ENCODE assay signal across 24 cellular contexts in the genomic region with DNA sequence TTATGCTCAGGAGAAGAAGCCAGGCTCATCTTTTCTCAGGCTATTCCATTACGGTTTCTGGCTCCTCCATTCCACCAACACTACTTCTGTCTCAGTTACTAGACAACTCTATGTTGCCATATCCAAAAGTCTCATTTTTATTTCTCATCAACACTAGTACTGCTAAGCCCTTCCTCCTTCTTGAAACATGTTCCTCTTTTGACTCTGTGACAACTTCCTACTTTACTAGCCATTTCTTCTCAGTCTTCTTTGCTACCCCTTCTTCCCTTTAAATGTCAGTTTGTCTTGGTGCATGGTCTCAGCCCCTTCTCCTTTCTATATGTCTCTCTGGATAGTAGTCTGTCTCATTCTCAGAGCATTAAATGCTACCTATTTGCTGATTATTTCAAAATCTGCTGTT. TPM values are rescaled to one million over a fixed set of nuclear protein-coding genes. Genes with fewer than 3 reads are reported as not detected.
A peak's percentile ranks its signal among the peaks of the same experiment; 100 is the strongest.
DNase-seq lines count a peak whose midpoint lies in the region; ATAC-seq and TF ChIP-seq lines count a peak whose summit lies in the region.
"Had no signal": no experiment of that assay in that cellular context is flagged by ENCODE, and none has a peak within 500 bp of the region (broad histone marks: within the 10 kb centered on the region; RNA-seq: fewer than 3 reads in every experiment).

No MANE protein-coding gene starts in this region.

- no peaks in the 10 kb centered on the region for H4K20me1 ChIP-seq in OCI-LY3 (ENCODE audit: insufficient read depth, low read length)

- H3K79me2 ChIP-seq in OCI-LY3 (ENCODE audit: low read length), result no peaks in the 10 kb centered on the region

- POLR2A ChIA-PET in CD4-positive, alpha-beta memory T cell (lab: Charles Lee; ENCODE audit: partially characterized antibody), result no interaction called here

- peaks cover 0 to 1% (median 0%) of the 10 kb centered on the region in 8 donors for H3K9me3 Mint-ChIP-seq in CD4-positive, alpha-beta memory T cell
- H3K9me3 Mint-ChIP-seq: activated naive CD4-positive, alpha-beta T cell treated with anti-CD3 and anti-CD28 coated beads, Interleukin-2, amount 50 U/mL, for 72 hours; activated T-helper 1 cell treated with anti-CD3 and anti-CD28 coated beads, Interleukin-12 subunit alpha, Interleukin-12 subunit beta, Interleukin-2, Interleukin-4 antibody, amounts not matched to agents 30 ng/mL and 10 ng/mL and 1 ng/mL, durations not matched to agents 14 hours and 24 hours and 36 hours; stimulated activated naive CD8-positive, alpha-beta T cell treated with anti-CD3 and anti-CD28 coated beads, Interleukin-15, amount 100 ng/mL, for 72 hours had no signal

- no peak overlapping the region for H3K4me2 ChIP-seq in OCI-LY3 (ENCODE audit: low read length)
- H3K4me2 ChIP-seq: smooth muscle cell had no signal

- H3K4me1 Mint-ChIP-seq in CD4-positive, alpha-beta memory T cell, result no peaks in the 10 kb centered on the region
- H3K4me1 Mint-ChIP-seq: stimulated activated naive CD8-positive, alpha-beta T cell treated with anti-CD3 and anti-CD28 coated beads, Interleukin-15, amount 100 ng/mL, for 72 hours had no signal

- no peak overlapping the region for H3K9ac ChIP-seq in OCI-LY3 (ENCODE audit: low read length)

- H3K27ac Mint-ChIP-seq in CD4-positive, alpha-beta memory T cell, result no peak overlapping the region
- H3K27ac Mint-ChIP-seq: activated naive CD4-positive, alpha-beta T cell treated with anti-CD3 and anti-CD28 coated beads, Interleukin-2, amount 50 U/mL, for 72 hours; activated T-helper 1 cell treated with anti-CD3 and anti-CD28 coated beads, Interleukin-12 subunit alpha, Interleukin-12 subunit beta, Interleukin-2, Interleukin-4 antibody, amounts not matched to agents 30 ng/mL and 10 ng/mL and 1 ng/mL, durations not matched to agents 14 hours and 24 hours and 36 hours; stimulated activated naive CD8-positive, alpha-beta T cell treated with anti-CD3 and anti-CD28 coated beads, Interleukin-15, amount 100 ng/mL, for 72 hours had no signal

- H3K27ac ChIP-seq in OCI-LY3 (ENCODE audit: low read length), result no peak overlapping the region
- no peak overlapping the region for H3K27ac ChIP-seq in CD4-positive, alpha-beta memory T cell (ENCODE audit: low read depth, low read length)
- H3K27ac ChIP-seq: foreskin keratinocyte, Peyer's patch, psoas muscle, tibial nerve had no signal

- CTCF ChIA-PET in CD4-positive, alpha-beta memory T cell (lab: Charles Lee; ENCODE audit: partially characterized antibody), result no interaction called here

- H3K36me3 ChIP-seq in OCI-LY3 (replicated peaks; ENCODE audit: low read depth, low read length), result no peaks in the 10 kb centered on the region
- H3K36me3 ChIP-seq in CD4-positive, alpha-beta memory T cell (ENCODE audit: insufficient read depth, low read length), result no peaks in the 10 kb centered on the region
- H3K36me3 ChIP-seq: HAP-1, Peyer's patch, tibial nerve had no signal

- no peaks in the 10 kb centered on the region for H3K36me3 Mint-ChIP-seq in CD4-positive, alpha-beta memory T cell
- H3K36me3 Mint-ChIP-seq: activated naive CD4-positive, alpha-beta T cell treated with anti-CD3 and anti-CD28 coated beads, Interleukin-2, amount 50 U/mL, for 72 hours had no signal

- peak overlapping the region; percentile 65; the same call in 1 of the 2 replicates for H2AFZ ChIP-seq in OCI-LY3 (ENCODE audit: low read depth, low read length)

- no peak for TF ChIP-seq CTCF in OCI-LY3 (IDR thresholded peaks at IDR 0.05; ENCODE audit: low read depth, low read length)

- ATAC-seq in sciatic nerve (peak; percentile 73), HG02970 (IDR thresholded peaks at IDR 0.05; ENCODE audit: low FRiP score, unreplicated experiment) (no peak)
- ATAC-seq: activated naive CD4-positive, alpha-beta T cell treated with anti-CD3 and anti-CD28 coated beads, Interleukin-2, amount 50 U/mL, for 72 hours; foreskin keratinocyte; psoas muscle; stimulated activated naive CD8-positive, alpha-beta T cell treated with anti-CD3 and anti-CD28 coated beads, Interleukin-15, amount 100 ng/mL, for 72 hours had no signal

- intact Hi-C loops in sciatic nerve (cut with DNase I), result no loop called here
- intact Hi-C loops in CD4-positive, alpha-beta memory T cell (cut with micrococcal nuclease), result no loop called here

- DNase-seq in Kasumi-1 (lab: John Stamatoyannopoulos, UW) (peak; percentile 95 to 96), globus pallidus (ENCODE audit: low spot score) (peak; percentile 26), sciatic nerve (ENCODE audit: low spot score) (no peak), GM03348 (ENCODE audit: low spot score) (no peak)
- DNase-seq in CD4-positive, alpha-beta memory T cell, result no peak
- DNase-seq: activated CD4-positive, alpha-beta T cell treated with anti-CD3 and anti-CD28 coated beads for 4 hours; COR-L47; erythroblast; foreskin keratinocyte; midbrain; NCI-H2171; NCI-H69; Peyer's patch; psoas muscle; stimulated activated CD4-positive, alpha-beta T cell treated with anti-CD3 and anti-CD28 coated beads, Interleukin-4, amount 100 ng/mL, for 24 hours; stimulated activated naive CD8-positive, alpha-beta T cell treated with anti-CD3 and anti-CD28 coated beads, Interleukin-15, amount 100 ng/mL, for 72 hours had no signal

- H3K27me3 ChIP-seq in OCI-LY3 (ENCODE audit: low read depth, low read length), result no peaks in the 10 kb centered on the region
- H3K27me3 ChIP-seq in CD4-positive, alpha-beta memory T cell (ENCODE audit: insufficient read depth, low read length), result no peaks in the 10 kb centered on the region
- H3K27me3 ChIP-seq: foreskin keratinocyte, Peyer's patch, tibial nerve had no signal

- H3K4me1 ChIP-seq in OCI-LY3 (ENCODE audit: low read length), result peaks cover 15% of the 10 kb centered on the region
- H3K4me1 ChIP-seq in CD4-positive, alpha-beta memory T cell (ENCODE audit: insufficient read depth, low read length), result no peaks in the 10 kb centered on the region
- H3K4me1 ChIP-seq: Peyer's patch, psoas muscle had no signal

- no peak overlapping the region for H3K4me3 Mint-ChIP-seq in CD4-positive, alpha-beta memory T cell
- H3K4me3 Mint-ChIP-seq: activated T-helper 1 cell treated with anti-CD3 and anti-CD28 coated beads, Interleukin-12 subunit alpha, Interleukin-12 subunit beta, Interleukin-2, Interleukin-4 antibody, amounts not matched to agents 30 ng/mL and 10 ng/mL and 1 ng/mL, durations not matched to agents 14 hours and 24 hours and 36 hours; neural crest cell; stimulated activated naive CD8-positive, alpha-beta T cell treated with anti-CD3 and anti-CD28 coated beads, Interleukin-15, amount 100 ng/mL, for 72 hours had no signal

- peaks cover 7 to 14% of the 10 kb centered on the region in 2 donors for H3K27me3 Mint-ChIP-seq in CD4-positive, alpha-beta memory T cell

- H3K9me3 ChIP-seq in OCI-LY3 (ENCODE audit: insufficient read depth, low read length), result no peaks in the 10 kb centered on the region
- H3K9me3 ChIP-seq in CD4-positive, alpha-beta memory T cell (ENCODE audit: control insufficient read depth in 1 of 2, low read length in 2 of 2), result no peaks in the 10 kb centered on the region
- H3K9me3 ChIP-seq: HAP-1, Peyer's patch, psoas muscle, tibial nerve had no signal

- no peak overlapping the region for H3K4me3 ChIP-seq in OCI-LY3 (ENCODE audit: low read length)
- H3K4me3 ChIP-seq in CD4-positive, alpha-beta memory T cell (ENCODE audit: low read length in 2 of 2), result no peak overlapping the region
- H3K4me3 ChIP-seq: HAP-1, Peyer's patch, psoas muscle, smooth muscle cell, tibial nerve had no signal

RNA-seq across cellular contexts. Expression of gene ADGRG6, which starts 7.1 kb away (rescaled TPM):
- 57.4 TPM for total RNA-seq in sciatic nerve
- under 1 TPM; 0.22 to 0.47 TPM for total RNA-seq in CD4-positive, alpha-beta memory T cell
- polyA plus RNA-seq in CD4-positive, alpha-beta memory T cell, result not detected
- total RNA-seq: activated T-helper 1 cell treated with anti-CD3 and anti-CD28 coated beads, Interleukin-12 subunit alpha, Interleukin-12 subunit beta, Interleukin-2, Interleukin-4 antibody, amounts not matched to agents 30 ng/mL and 10 ng/mL and 1 ng/mL, durations not matched to agents 14 hours and 24 hours and 36 hours had no signal

Comparison
In these comparisons a context has a peak if more than half of its experiments do, and no peak if none do; other contexts are left out.
1. DNase-seq: peak in Kasumi-1 (2 of 2) and globus pallidus (single experiment); none in sciatic nerve (single experiment), GM03348 (single experiment) and CD4-positive, alpha-beta memory T cell (0 of 5).
2. RNA of gene ADGRG6, which starts 7.1 kb away (total RNA-seq): 57.4 TPM in sciatic nerve (single experiment); 0.22 to 0.47 TPM in CD4-positive, alpha-beta memory T cell; every median in the first group is over 10 times any median in the second.